In the genomic region with DNA sequence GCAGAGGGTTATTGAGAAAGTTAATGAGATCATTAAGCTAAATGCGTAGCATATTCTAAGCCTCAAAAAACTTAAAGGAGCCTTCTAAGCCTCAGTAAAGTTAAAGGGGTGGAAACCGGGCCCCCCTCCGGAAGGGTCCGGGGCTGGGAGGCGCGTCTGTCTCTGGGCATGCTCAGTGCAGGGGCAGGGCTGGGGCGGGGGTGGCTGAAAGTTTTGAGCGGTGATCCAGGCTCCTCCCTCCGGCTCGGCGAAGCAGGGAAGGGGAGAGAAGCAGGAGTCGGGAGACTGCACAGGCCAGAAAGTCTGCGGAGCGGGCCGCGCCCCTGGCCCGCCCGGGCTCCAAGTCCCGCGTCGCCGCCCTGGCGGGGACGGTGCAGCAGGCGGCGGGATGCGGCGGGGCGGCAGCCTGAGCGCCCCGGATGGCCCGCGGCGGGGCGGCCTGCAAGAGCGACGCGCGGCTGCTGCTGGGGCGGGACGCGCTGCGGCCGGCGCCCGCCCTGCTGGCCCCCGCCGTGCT, we compare ENCODE assay signal across 8 cellular contexts. TPM values are rescaled to one million over a fixed set of nuclear protein-coding genes. Genes with fewer than 3 reads are reported as not detected.
DNase-seq lines count a peak whose midpoint lies in the region; ATAC-seq, FAIRE-seq and TF ChIP-seq lines count a peak whose summit lies in the region.

EVC (plus strand) TSS at position 240 of the 517 bp plus-strand sequence; CDS start at position 420, 180 bp downstream.

- H3K9me3 Mint-ChIP-seq in T-cell = peaks cover 5 to 11% (median 10%) of the 10 kb centered on the region in 3 donors
- peaks cover 14% of the 10 kb centered on the region for H3K9me3 Mint-ChIP-seq in stimulated activated effector memory CD8-positive, alpha-beta T cell treated with anti-CD3 and anti-CD28 coated beads, Interleukin-12 subunit alpha, Interleukin-12 subunit beta, amount 100 ng/mL, for 72 hours

- peak; percentile 84 for DNase-seq in DMS53 (lab: John Stamatoyannopoulos, UW)
- no peak for DNase-seq in T-cell
- DNase-seq in ecto neural progenitor cell (ENCODE audit: low spot score) = peak; percentile 85
- peak; percentile 54 for DNase-seq in HepG2 (ENCODE audit: low spot score)
- peak in 1 of 2 donors; percentile 65 for DNase-seq in stimulated activated effector memory CD8-positive, alpha-beta T cell treated with anti-CD3 and anti-CD28 coated beads, Interleukin-12 subunit alpha, Interleukin-12 subunit beta, amount 100 ng/mL, for 72 hours (ENCODE audit: low spot score in 2 of 2)
- DNase-seq in NCI-H1436 treated with DMSO at 0.1 percent for 48 hours (lab: John Stamatoyannopoulos, UW) = no peak
- DNase-seq in UCSD-AML1 (lab: John Stamatoyannopoulos, UW; ENCODE audit: unreplicated experiment) = no peak

- no peak for TF ChIP-seq RAD21 in HepG2 (CRISPR knock-in tag; IDR thresholded peaks at IDR 0.05)

- peak within 1 kb of the TSS; percentile 96 for H3K4me2 ChIP-seq in HepG2 (ENCODE audit: low read depth, low read length)

- peak; percentile 57 for FAIRE-seq in HepG2 (lab: Jason Lieb, UNC)

- H2AFZ ChIP-seq in HepG2 (ENCODE audit: low read length) = peak within 1 kb of the TSS; percentile 65

- no peaks in the 10 kb centered on the region for H4K20me1 ChIP-seq in HepG2 (ENCODE audit: insufficient read depth, low read length)

- H3K4me1 ChIP-seq in HepG2 (ENCODE audit: insufficient read depth, low read length) = peaks cover 39% of the 10 kb centered on the region

- CTCF ChIA-PET in T-cell (lab: Charles Lee) = no interaction called here
- CTCF ChIA-PET in HepG2 (lab: Yijun Ruan, JAX; ENCODE audit: low intra/inter-chr PET ratio, low total read pairs) = no interaction called here

- H3K27me3 Mint-ChIP-seq in T-cell = peaks cover 44 to 49% of the 10 kb centered on the region in 2 donors

- peaks cover 4% of the 10 kb centered on the region for H3K36me3 Mint-ChIP-seq in T-cell
- no peaks in the 10 kb centered on the region for H3K36me3 Mint-ChIP-seq in stimulated activated effector memory CD8-positive, alpha-beta T cell treated with anti-CD3 and anti-CD28 coated beads, Interleukin-12 subunit alpha, Interleukin-12 subunit beta, amount 100 ng/mL, for 72 hours

- H3K9ac ChIP-seq in HepG2 (ENCODE audit: insufficient read depth, low read depth, low read length) = peak within 1 kb of the TSS; percentile 50; the same call in 1 of the 2 replicates

- no peaks in the 10 kb centered on the region for H3K27me3 ChIP-seq in HepG2 (ENCODE audit: control insufficient read depth in 1 of 2, insufficient read depth in 2 of 2, low read length in 2 of 2)

- no peaks in the 10 kb centered on the region for H3K36me3 ChIP-seq in HepG2 (replicated peaks in 1 of 2; ENCODE audit: control insufficient read depth in 1 of 2, insufficient read depth in 2 of 2, low read length in 2 of 2)

- peak; percentile 49 to 67; a peak in 3 of 4 replicates for TF ChIP-seq POLR2A in HepG2 (IDR thresholded peaks at IDR 0.05; ENCODE audit: insufficient read depth in 1 of 2, low read depth in 2 of 2, low read length in 2 of 2)

- no peak for TF ChIP-seq CTCF in HepG2 (CRISPR knock-in tag; IDR thresholded peaks at IDR 0.05)

- BruUV-seq in HepG2 (replicated peaks; lab: Mats Ljungman, UMichigan) = no TSS peak

- in situ Hi-C loops in HepG2 (cut with HindIII; ENCODE audit: extremely low pct_ligation_motif_present, low pct_unique_long_range_greater_than_20kb) = no loop called here

- TF ChIP-seq EP300 in HepG2 (IDR thresholded peaks at IDR 0.05; ENCODE audit: low read depth in 2 of 2, low read length in 2 of 2) = no peak
- TF ChIP-seq EP300 in HepG2 (CRISPR knock-in tag; IDR thresholded peaks at IDR 0.05; ENCODE audit: borderline replicate concordance) = no peak

- intact Hi-C loops in HepG2 (cut with micrococcal nuclease; ENCODE audit: unreplicated experiment) = no loop called here

- POLR2A ChIA-PET in T-cell (lab: Charles Lee) (no interaction called here), HepG2 (lab: Yijun Ruan, JAX) (interaction anchor here (2.6 kb wide), 1 partner anchor 11 kb away, joined by 11 read pairs; no protein-coding TSS in a partner anchor)

- H3K4me1 Mint-ChIP-seq in T-cell = peaks cover 11 to 16% (median 12%) of the 10 kb centered on the region in 3 donors
- H3K4me1 Mint-ChIP-seq in stimulated activated effector memory CD8-positive, alpha-beta T cell treated with anti-CD3 and anti-CD28 coated beads, Interleukin-12 subunit alpha, Interleukin-12 subunit beta, amount 100 ng/mL, for 72 hours = peaks cover 29% of the 10 kb centered on the region

- no peak within 1 kb of the TSS for H3K27ac Mint-ChIP-seq in T-cell
- H3K27ac Mint-ChIP-seq in stimulated activated effector memory CD8-positive, alpha-beta T cell treated with anti-CD3 and anti-CD28 coated beads, Interleukin-12 subunit alpha, Interleukin-12 subunit beta, amount 100 ng/mL, for 72 hours = no peak within 1 kb of the TSS

- peak; percentile 47 for ATAC-seq in HG03432 (IDR thresholded peaks at IDR 0.05; ENCODE audit: unreplicated experiment)
- peak; percentile 42 to 56 (median 52) for ATAC-seq in T-cell (replicated peaks in 1 of 4)
- peak; percentile 86 for ATAC-seq in HepG2
- ATAC-seq in stimulated activated effector memory CD8-positive, alpha-beta T cell treated with anti-CD3 and anti-CD28 coated beads, Interleukin-12 subunit alpha, Interleukin-12 subunit beta, amount 100 ng/mL, for 72 hours = peak; percentile 52

- WGBS in HepG2 (ENCODE audit: low lambda C conversion rate) = under 1% methylated on average over 11 of the region's 48 CpGs

- H3K27ac ChIP-seq in HepG2 (ENCODE audit: extremely low read length, insufficient read depth, low read length) = peak within 1 kb of the TSS; percentile 34

- H3K79me2 ChIP-seq in HepG2 (ENCODE audit: insufficient read depth, low read length) = peaks cover 6% of the 10 kb centered on the region

- H3K9me3 ChIP-seq in HepG2 (ENCODE audit: low read length) = peaks cover 7% of the 10 kb centered on the region

- H3K4me3 ChIP-seq in HepG2 (replicated peaks in 1 of 3; ENCODE audit: insufficient read depth in 1 of 3, low read depth in 2 of 3, low read length in 3 of 3) = peak within 1 kb of the TSS; percentile 58 to 74 (median 72); a peak in 5 of 6 replicates

- H3K4me3 Mint-ChIP-seq in T-cell = peak within 1 kb of the TSS; percentile 62 to 77 (median 73)
- peak within 1 kb of the TSS; percentile 65 for H3K4me3 Mint-ChIP-seq in stimulated activated effector memory CD8-positive, alpha-beta T cell treated with anti-CD3 and anti-CD28 coated beads, Interleukin-12 subunit alpha, Interleukin-12 subunit beta, amount 100 ng/mL, for 72 hours

TF ChIP-seq in HepG2, 621 proteins besides CTCF, POLR2A, EP300 and RAD21 (continues in another document):
- TF ChIP-seq HOXA5 (CRISPR knock-in tag; IDR thresholded peaks at IDR 0.05) = no peak
- TF ChIP-seq ZNF333 (CRISPR knock-in tag; IDR thresholded peaks at IDR 0.05; ENCODE audit: borderline replicate concordance) = 0 out of 2 replicates have a peak, but pooled peaks have one; percentile 50
- TF ChIP-seq, protein P1, sequence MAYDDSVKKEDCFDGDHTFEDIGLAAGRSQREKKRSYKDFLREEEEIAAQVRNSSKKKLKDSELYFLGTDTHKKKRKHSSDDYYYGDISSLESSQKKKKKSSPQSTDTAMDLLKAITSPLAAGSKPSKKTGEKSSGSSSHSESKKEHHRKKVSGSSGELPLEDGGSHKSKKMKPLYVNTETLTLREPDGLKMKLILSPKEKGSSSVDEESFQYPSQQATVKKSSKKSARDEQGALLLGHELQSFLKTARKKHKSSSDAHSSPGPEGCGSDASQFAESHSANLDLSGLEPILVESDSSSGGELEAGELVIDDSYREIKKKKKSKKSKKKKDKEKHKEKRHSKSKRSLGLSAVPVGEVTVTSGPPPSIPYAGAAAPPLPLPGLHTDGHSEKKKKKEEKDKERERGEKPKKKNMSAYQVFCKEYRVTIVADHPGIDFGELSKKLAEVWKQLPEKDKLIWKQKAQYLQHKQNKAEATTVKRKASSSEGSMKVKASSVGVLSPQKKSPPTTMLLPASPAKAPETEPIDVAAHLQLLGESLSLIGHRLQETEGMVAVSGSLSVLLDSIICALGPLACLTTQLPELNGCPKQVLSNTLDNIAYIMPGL (CRISPR knock-in tag; IDR thresholded peaks at IDR 0.05; ENCODE audit: borderline replicate concordance in 1 of 2, low read depth in 1 of 2) = 0 out of 4 replicates have a peak, but pooled peaks of 1 of the 2 experiments have one; percentile 14
- TF ChIP-seq ATF3 (CRISPR knock-in tag; IDR thresholded peaks at IDR 0.05) = no peak
- 0 out of 2 replicates have a peak, but pooled peaks have one; percentile 11 for TF ChIP-seq ZNF501 (CRISPR knock-in tag; IDR thresholded peaks at IDR 0.05)
- TF ChIP-seq ZNF619 (CRISPR knock-in tag; IDR thresholded peaks at IDR 0.05) = peak; percentile 2; the same call in 1 of the 2 replicates

RNA-seq across cellular contexts. Expression of gene EVC, which starts in this region (rescaled TPM):
- total RNA-seq in T-cell (1 to 10 TPM in 4 of 5 donors, under 1 TPM in 1; 0.40 to 3.6 (median 1.6) TPM), HepG2 (2016; rRNA removed; fragmentation: Illumina TruSeq; extraction: Trizol) (2.8 and 4.9 TPM in 2 replicates)
- total RNA-seq in HepG2 (2016; cell fraction: cytosol; rRNA removed; fragmentation: Illumina TruSeq; extraction: Trizol; ENCODE audit: low read depth) = 1.3 and 1.5 TPM in 2 replicates
- 2.3 and 4.9 TPM in 2 replicates for total RNA-seq in HepG2 (2016; cell fraction: insoluble cytoplasmic fraction; rRNA removed; fragmentation: Illumina TruSeq; extraction: Trizol)
- 3.0 and 3.1 TPM in 2 replicates for total RNA-seq in HepG2 (2016; cell fraction: membrane; rRNA removed; fragmentation: Illumina TruSeq; extraction: Trizol)
- 8.1 and 10.9 TPM in 2 replicates for total RNA-seq in HepG2 (2016; cell fraction: nucleus; rRNA removed; fragmentation: Illumina TruSeq; extraction: Trizol)
- polyA plus RNA-seq in HepG2 (2011; rRNA removed) = 3.1 and 3.5 TPM in 2 replicates
- 1.7 and 2.1 TPM in 2 replicates for polyA plus RNA-seq in HepG2 (2011; cell fraction: cytosol; rRNA removed)
- polyA plus RNA-seq in HepG2 (2011; cell fraction: nucleus; rRNA removed) = 17.7 and 18.7 TPM in 2 replicates
- 2.0 and 3.0 TPM in 2 replicates for polyA plus RNA-seq in HepG2 (2012)
- polyA plus RNA-seq in HepG2 (2016; cell fraction: cytosol; fragmentation: Illumina TruSeq; extraction: Trizol; ENCODE audit: low read depth) = 0.61 and 0.63 TPM in 2 replicates
- 1.6 and 2.2 TPM in 2 replicates for polyA plus RNA-seq in HepG2 (2016; cell fraction: insoluble cytoplasmic fraction; fragmentation: Illumina TruSeq; extraction: Trizol; ENCODE audit: low read depth)
- 1.1 and 1.2 TPM in 2 replicates for polyA plus RNA-seq in HepG2 (2016; cell fraction: membrane; fragmentation: Illumina TruSeq; extraction: Trizol; ENCODE audit: low read depth)
- polyA plus RNA-seq in HepG2 (2016; cell fraction: nucleus; fragmentation: Illumina TruSeq; extraction: Trizol; ENCODE audit: insufficient read depth, low read depth) = 8.1 and 10.6 TPM in 2 replicates
- polyA minus RNA-seq in HepG2 (2011; rRNA and poly(A)+ RNA removed; ENCODE audit: low replicate concordance) = 1.2 and 6.0 TPM in 2 replicates
- 2.5 and 3.3 TPM in 2 replicates for polyA minus RNA-seq in HepG2 (2011; cell fraction: cytosol; rRNA and poly(A)+ RNA removed)
- polyA minus RNA-seq in HepG2 (2011; cell fraction: nucleus; rRNA and poly(A)+ RNA removed) = 15.0 and 17.3 TPM in 2 replicates

Comparison
In these comparisons a context has a peak if more than half of its experiments do, and no peak if none do; other contexts are left out.
1. DNase-seq: peak in DMS53 (single experiment), ecto neural progenitor cell (single experiment) and HepG2 (single experiment); none in T-cell (0 of 34), NCI-H1436 treated with DMSO at 0.1 percent for 48 hours (single experiment) and UCSD-AML1 (single experiment).
2. Peak in every context shown above with its lines, with median percentiles within 50 percentile points of each other: ATAC-seq.